In the genomic region with DNA sequence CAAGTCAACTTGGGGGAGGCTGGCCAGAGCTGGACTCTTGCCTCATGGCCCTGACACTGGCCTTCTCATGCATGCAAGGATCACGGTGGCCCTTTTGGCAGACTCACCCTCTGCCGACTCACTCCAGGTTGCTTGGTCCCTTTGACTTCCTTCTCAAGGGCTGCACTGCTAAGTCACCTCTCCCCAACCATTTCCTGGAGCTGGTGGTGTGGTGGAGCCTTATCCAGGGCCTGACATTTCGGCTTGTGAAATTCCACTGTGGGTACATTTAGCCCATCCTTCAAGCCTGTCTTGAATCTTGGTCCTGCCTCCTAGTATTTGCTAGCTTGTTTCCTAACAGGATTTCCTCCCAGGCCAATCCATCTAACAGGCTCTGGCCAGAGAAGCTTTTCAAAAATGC, we compare ENCODE assay signal across 27 cellular contexts. TPM values are rescaled to one million over a fixed set of nuclear protein-coding genes. Genes with fewer than 3 reads are reported as not detected.
A peak's percentile ranks its signal among the peaks of the same experiment; 100 is the strongest.
DNase-seq lines count a peak whose midpoint lies in the region; ATAC-seq and TF ChIP-seq lines count a peak whose summit lies in the region.
"Had no signal": no experiment of that assay in that cellular context is flagged by ENCODE, and none has a peak within 500 bp of the region (broad histone marks: within the 10 kb centered on the region; RNA-seq: fewer than 3 reads in every experiment).

No MANE protein-coding gene starts in this region.

- H3K27ac ChIP-seq in heart right ventricle, result peak overlapping the region in 3 of 10 donors; percentile 5 to 44 (median 7)
- H3K27ac ChIP-seq in body of pancreas, result no peak overlapping the region
- H3K27ac ChIP-seq: BLaER1, KMS-11, SK-N-MC, spleen, tibial nerve had no signal

- in situ Hi-C loops in GM13977 (cut with MboI; ENCODE audit: low pct_unique_long_range_greater_than_20kb, low sequenced_read_pairs, unreplicated experiment), result no loop called here

- peak; percentile 31 to 62 (median 50) for ATAC-seq in heart right ventricle
- no peak for ATAC-seq in Right ventricle myocardium inferior
- peak; percentile 21 for ATAC-seq in body of pancreas
- peak; percentile 30 for ATAC-seq in left lobe of liver
- ATAC-seq in GM19452 (IDR thresholded peaks at IDR 0.05; ENCODE audit: unreplicated experiment), result no peak
- ATAC-seq: left colon had no signal

- intact Hi-C loops in heart right ventricle (cut with DNase I), result no loop called here
- intact Hi-C loops in Right ventricle myocardium inferior (cut with DNase I), result no loop called here
- intact Hi-C loops in body of pancreas (cut with DNase I), result no loop called here

- H3K4me3 ChIP-seq in heart right ventricle, result no peak overlapping the region
- no peak overlapping the region for H3K4me3 ChIP-seq in body of pancreas
- H3K4me3 ChIP-seq: BLaER1, SK-N-MC, spleen, tibial nerve had no signal

- no peak for TF ChIP-seq POLR2A in body of pancreas (IDR thresholded peaks at IDR 0.05)

- no peaks in the 10 kb centered on the region for H3K27me3 ChIP-seq in heart right ventricle
- no peaks in the 10 kb centered on the region for H3K27me3 ChIP-seq in body of pancreas
- H3K27me3 ChIP-seq: BLaER1, spleen, tibial nerve had no signal

- H3K36me3 ChIP-seq in heart right ventricle, result no peaks in the 10 kb centered on the region
- H3K36me3 ChIP-seq in body of pancreas (replicated peaks in 1 of 2; ENCODE audit: insufficient read depth in 1 of 2, low read depth in 2 of 2), result no peaks in the 10 kb centered on the region
- H3K36me3 ChIP-seq: BLaER1, spleen, tibial nerve had no signal

- H3K4me1 ChIP-seq in heart right ventricle (peaks cover 0 to 12% (median 7%) of the 10 kb centered on the region in 9 donors), body of pancreas (peaks cover 9% of the 10 kb centered on the region)
- H3K4me1 ChIP-seq: BLaER1, tibial nerve had no signal

- TF ChIP-seq CTCF in heart right ventricle (IDR thresholded peaks at IDR 0.05), result no peak
- no peak for TF ChIP-seq CTCF in body of pancreas (IDR thresholded peaks at IDR 0.05)
- TF ChIP-seq CTCF in GM13977 (IDR thresholded peaks at IDR 0.05; ENCODE audit: extremely low read depth, insufficient read depth, missing control alignments), result no peak

- DNase-seq in heart right ventricle (no peak), Right ventricle myocardium inferior (ENCODE audit: missing footprints) (no peak), body of pancreas (no peak), left lobe of liver (ENCODE audit: low spot score) (no peak), mucosa of gallbladder (ENCODE audit: low spot score) (no peak), GM13977 (ENCODE audit: low spot score) (no peak)
- DNase-seq in activated CD8-positive, alpha-beta memory T cell treated with anti-CD3 and anti-CD28 coated beads, Interleukin-2, amount 50 U/mL, for 4 hours, result no peak
- DNase-seq: activated gamma-delta T cell treated with Interleukin-2 at 50 U/mL for 16 hours; activated T-cell treated with anti-CD3 and anti-CD28 coated beads, Interleukin-2, amount 50 U/mL, for 1 hour; COR-L47; DMS79; effector CD4-positive, alpha-beta T cell; foreskin fibroblast; HCEC 1CT; left colon; NCI-H1417 treated with DMSO at 0.1 percent for 48 hours; NCI-H2081; NCI-H2227 treated with DMSO at 0.1 percent for 48 hours; NCI-H748 treated with DMSO at 0.1 percent for 48 hours; RPMI8226; spleen; T-helper 2 cell had no signal

- WGBS in heart right ventricle, 2 donors, result 62 to 64% methylated on average over 3 of the region's 3 CpGs
- WGBS in body of pancreas, 2 donors, result 60 to 82% methylated on average over 3 of the region's 3 CpGs

- no peaks in the 10 kb centered on the region for H3K9me3 ChIP-seq in heart right ventricle
- H3K9me3 ChIP-seq in body of pancreas, result no peaks in the 10 kb centered on the region
- H3K9me3 ChIP-seq: BLaER1, spleen, tibial nerve had no signal

RNA-seq across cellular contexts. Expression of a gene that starts 52.5 kb away (rescaled TPM):
- total RNA-seq in heart right ventricle (100 to 1,000 TPM in 3 of 10 donors, 10 to 100 TPM in 7; 47.0 to 209 (median 78.8) TPM), Right ventricle myocardium inferior (64.2 TPM), body of pancreas (100 to 1,000 TPM; 320 to 712 TPM), left lobe of liver (12.4 TPM), mucosa of gallbladder (135 TPM)
- polyA plus RNA-seq in heart right ventricle, result 10 to 100 TPM; 48.8 to 78.3 TPM

Comparison
In these comparisons a context has a peak if more than half of its experiments do, and no peak if none do; other contexts are left out.
1. ATAC-seq: peak in heart right ventricle (8 of 8), body of pancreas (single experiment) and left lobe of liver (single experiment); none in Right ventricle myocardium inferior (single experiment) and GM19452 (single experiment).